Comparison of ENCODE assay signal across 8 cellular contexts in the genomic region with DNA sequence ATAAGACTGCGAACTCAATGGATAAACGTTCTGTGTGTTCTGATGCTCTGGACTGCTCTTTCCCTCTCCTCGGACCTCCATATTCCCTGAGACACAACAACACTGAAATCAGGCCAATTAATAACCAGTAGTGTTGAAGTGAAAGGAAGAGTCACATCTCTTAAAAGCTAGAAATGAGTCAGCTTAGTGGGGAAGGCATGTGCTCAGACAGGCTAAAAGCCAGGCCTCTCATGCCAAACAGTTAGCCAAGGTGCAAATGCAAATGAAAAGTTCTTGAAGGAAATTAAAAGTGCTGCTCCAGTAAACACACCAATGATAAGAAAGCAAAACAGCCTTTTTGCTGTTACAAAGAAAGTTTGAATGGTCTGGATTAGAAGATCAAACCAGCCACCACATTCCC. TPM values are rescaled to one million over a fixed set of nuclear protein-coding genes. Genes with fewer than 3 reads are reported as not detected.
DNase-seq lines count a peak whose midpoint lies in the region; ATAC-seq, FAIRE-seq and TF ChIP-seq lines count a peak whose summit lies in the region.

No MANE protein-coding gene starts in this region.

- no peaks in the 10 kb centered on the region for H3K27me3 Mint-ChIP-seq in activated T-helper 1 cell treated with anti-CD3 and anti-CD28 coated beads, Interleukin-12 subunit alpha, Interleukin-12 subunit beta, Interleukin-2, Interleukin-4 antibody, amounts not matched to agents 30 ng/mL and 10 ng/mL and 1 ng/mL, durations not matched to agents 14 hours and 24 hours and 36 hours (ENCODE audit: insufficient read depth)
- H3K27me3 Mint-ChIP-seq in activated T-cell treated with anti-CD3 and anti-CD28 coated beads, Interleukin-2, amount 50 U/mL, for 4 hours (ENCODE audit: low read depth): no peaks in the 10 kb centered on the region

- H3K4me3 Mint-ChIP-seq in activated T-helper 1 cell treated with anti-CD3 and anti-CD28 coated beads, Interleukin-12 subunit alpha, Interleukin-12 subunit beta, Interleukin-2, Interleukin-4 antibody, amounts not matched to agents 30 ng/mL and 10 ng/mL and 1 ng/mL, durations not matched to agents 14 hours and 24 hours and 36 hours: no peak overlapping the region
- H3K4me3 Mint-ChIP-seq in activated T-cell treated with anti-CD3 and anti-CD28 coated beads, Interleukin-2, amount 50 U/mL, for 4 hours: no peak overlapping the region

- H3K27me3 ChIP-seq in bronchial epithelial cell (ENCODE audit: control insufficient read depth, insufficient read depth, low read length) (no peaks in the 10 kb centered on the region), stomach (no peaks in the 10 kb centered on the region)

- ATAC-seq in HG03064 (IDR thresholded peaks at IDR 0.05; ENCODE audit: low read depth, unreplicated experiment): peak; percentile 94
- ATAC-seq in activated T-cell treated with anti-CD3 and anti-CD28 coated beads, Interleukin-2, amount 50 U/mL, for 4 hours: no peak

- H3K9me3 Mint-ChIP-seq in activated T-helper 1 cell treated with anti-CD3 and anti-CD28 coated beads, Interleukin-12 subunit alpha, Interleukin-12 subunit beta, Interleukin-2, Interleukin-4 antibody, amounts not matched to agents 30 ng/mL and 10 ng/mL and 1 ng/mL, durations not matched to agents 14 hours and 24 hours and 36 hours: no peaks in the 10 kb centered on the region
- H3K9me3 Mint-ChIP-seq in activated T-cell treated with anti-CD3 and anti-CD28 coated beads, Interleukin-2, amount 50 U/mL, for 4 hours: peaks cover 3% of the 10 kb centered on the region

- H3K27ac ChIP-seq in stomach: peak overlapping the region in 4 of 5 donors; percentile 29 to 67 (median 40)

- WGBS in stomach, 5 donors: 29 to 53% (median 35%) methylated on average over 3 of the region's 3 CpGs

- DNase-seq in GM19239 (ENCODE audit: insufficient read length, low spot score) (peak; percentile 70), bronchial epithelial cell (ENCODE audit: low read depth) (peak; percentile 78), stomach (peak; percentile 54), H4 (ENCODE audit: low spot score) (no peak), activated gamma-delta T cell treated with Interleukin-2 at 50 U/mL for 16 hours (no peak)
- DNase-seq in activated T-helper 1 cell treated with anti-CD3 and anti-CD28 coated beads, Interleukin-12 subunit alpha, Interleukin-12 subunit beta, Interleukin-2, Interleukin-4 antibody, amounts not matched to agents 30 ng/mL and 10 ng/mL and 1 ng/mL, durations not matched to agents 14 hours and 24 hours and 36 hours (ENCODE audit: low spot score): no peak
- DNase-seq in activated T-cell treated with anti-CD3 and anti-CD28 coated beads, Interleukin-2, amount 50 U/mL, for 4 hours: no peak

- H3K36me3 ChIP-seq in bronchial epithelial cell (ENCODE audit: control insufficient read depth, insufficient read depth, low read length): no peaks in the 10 kb centered on the region
- no peaks in the 10 kb centered on the region for H3K36me3 ChIP-seq in stomach

- no peaks in the 10 kb centered on the region for H3K4me1 Mint-ChIP-seq in activated T-helper 1 cell treated with anti-CD3 and anti-CD28 coated beads, Interleukin-12 subunit alpha, Interleukin-12 subunit beta, Interleukin-2, Interleukin-4 antibody, amounts not matched to agents 30 ng/mL and 10 ng/mL and 1 ng/mL, durations not matched to agents 14 hours and 24 hours and 36 hours (ENCODE audit: low read depth)
- H3K4me1 Mint-ChIP-seq in activated T-cell treated with anti-CD3 and anti-CD28 coated beads, Interleukin-2, amount 50 U/mL, for 4 hours (ENCODE audit: low read depth): no peaks in the 10 kb centered on the region

- no peak for TF ChIP-seq CTCF in bronchial epithelial cell (IDR thresholded peaks at IDR 0.05; ENCODE audit: insufficient read depth, low read length, severe bottlenecking)
- no peak for TF ChIP-seq CTCF in stomach (IDR thresholded peaks at IDR 0.05)

- H3K4me1 ChIP-seq in stomach: peaks cover 30 to 67% (median 40%) of the 10 kb centered on the region in 4 donors

- FAIRE-seq in GM19239 (lab: Jason Lieb, UNC) (peak; percentile 90), bronchial epithelial cell (lab: Jason Lieb, UNC) (no peak)

- intact Hi-C loops in stomach (cut with DNase I; ENCODE audit: low total_unique reads): no loop called here
- intact Hi-C loops in activated T-helper 1 cell treated with anti-CD3 and anti-CD28 coated beads, Interleukin-12 subunit alpha, Interleukin-12 subunit beta, Interleukin-2, Interleukin-4 antibody, amounts not matched to agents 30 ng/mL and 10 ng/mL and 1 ng/mL, durations not matched to agents 14 hours and 24 hours and 36 hours (cut with micrococcal nuclease): no loop called here

- H3K27ac Mint-ChIP-seq in activated T-helper 1 cell treated with anti-CD3 and anti-CD28 coated beads, Interleukin-12 subunit alpha, Interleukin-12 subunit beta, Interleukin-2, Interleukin-4 antibody, amounts not matched to agents 30 ng/mL and 10 ng/mL and 1 ng/mL, durations not matched to agents 14 hours and 24 hours and 36 hours: no peak overlapping the region

- H3K9me3 ChIP-seq in stomach: no peaks in the 10 kb centered on the region

- TF ChIP-seq EP300 in stomach (IDR thresholded peaks at IDR 0.05): no peak

- H3K4me3 ChIP-seq in bronchial epithelial cell (ENCODE audit: low read depth, low read length) (no peak overlapping the region), stomach (no peak overlapping the region)

- H3K36me3 Mint-ChIP-seq in activated T-helper 1 cell treated with anti-CD3 and anti-CD28 coated beads, Interleukin-12 subunit alpha, Interleukin-12 subunit beta, Interleukin-2, Interleukin-4 antibody, amounts not matched to agents 30 ng/mL and 10 ng/mL and 1 ng/mL, durations not matched to agents 14 hours and 24 hours and 36 hours (ENCODE audit: low read depth): no peaks in the 10 kb centered on the region
- H3K36me3 Mint-ChIP-seq in activated T-cell treated with anti-CD3 and anti-CD28 coated beads, Interleukin-2, amount 50 U/mL, for 4 hours (ENCODE audit: insufficient read depth): no peaks in the 10 kb centered on the region

- TF ChIP-seq POLR2A in stomach (IDR thresholded peaks at IDR 0.05): no peak

RNA-seq across cellular contexts. Expression of a gene that starts 29.3 kb away (rescaled TPM):
- total RNA-seq in bronchial epithelial cell (1.8 and 2.6 TPM in 2 replicates), stomach (100 to 1,000 TPM in 1 of 5 donors, 10 to 100 TPM in 4; 30.1 to 105 (median 86.9) TPM)
- polyA plus RNA-seq in stomach: 10 to 100 TPM in 2 of 3 donors, 1 to 10 TPM in 1; 10.0 to 40.6 (median 25.8) TPM
- total RNA-seq in H4 (2014; rRNA removed; shearing (Covaris generic)): 143 and 147 TPM in 2 replicates
- 4.1 and 5.8 TPM in 2 replicates for total RNA-seq in activated T-helper 1 cell treated with anti-CD3 and anti-CD28 coated beads, Interleukin-12 subunit alpha, Interleukin-12 subunit beta, Interleukin-2, Interleukin-4 antibody, amounts not matched to agents 30 ng/mL and 10 ng/mL and 1 ng/mL, durations not matched to agents 14 hours and 24 hours and 36 hours
- 1 to 10 TPM; 2.6 to 3.4 (median 3.2) TPM for total RNA-seq in activated T-cell treated with anti-CD3 and anti-CD28 coated beads, Interleukin-2, amount 50 U/mL, for 4 hours

Comparison
In these comparisons a context has a peak if more than half of its experiments do, and no peak if none do; other contexts are left out.
1. DNase-seq: peak in GM19239 (single experiment), bronchial epithelial cell (single experiment) and stomach (single experiment); none in H4 (single experiment), activated gamma-delta T cell treated with Interleukin-2 at 50 U/mL for 16 hours (single experiment), activated T-helper 1 cell treated with anti-CD3 and anti-CD28 coated beads, Interleukin-12 subunit alpha, Interleukin-12 subunit beta, Interleukin-2, Interleukin-4 antibody, amounts not matched to agents 30 ng/mL and 10 ng/mL and 1 ng/mL, durations not matched to agents 14 hours and 24 hours and 36 hours (single experiment) and activated T-cell treated with anti-CD3 and anti-CD28 coated beads, Interleukin-2, amount 50 U/mL, for 4 hours (single experiment).